Comparison of ENCODE assay signal across 2 cellular contexts in the genomic region with DNA sequence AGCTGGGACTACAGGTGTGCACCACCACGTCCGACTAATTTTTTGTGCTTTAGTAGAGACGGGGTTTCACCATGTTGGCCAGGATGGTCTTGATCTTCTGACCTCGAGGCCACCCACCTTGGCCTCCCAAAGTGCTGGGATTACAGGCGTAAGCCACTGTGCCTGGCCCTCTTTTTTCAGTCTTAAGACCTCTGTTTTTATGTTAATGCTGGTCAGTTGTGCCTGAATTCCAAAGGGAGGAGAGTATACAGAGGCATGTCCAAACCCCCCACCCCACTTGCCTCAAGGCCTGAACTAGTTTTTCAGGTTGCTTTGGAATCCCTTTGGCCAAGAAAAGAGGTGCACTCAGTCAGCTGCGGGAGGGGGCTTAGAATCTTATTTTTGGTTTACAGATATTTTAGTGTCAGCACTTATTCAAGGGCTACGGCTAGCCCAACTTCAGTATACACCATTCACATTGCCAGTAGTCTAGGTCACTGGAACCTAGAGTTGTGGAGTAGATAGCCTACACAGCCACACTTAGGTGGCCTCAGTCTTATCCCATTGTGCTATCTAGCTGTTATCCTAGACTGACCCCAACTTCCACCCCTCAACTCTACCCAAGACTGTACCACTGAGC.
A peak's percentile ranks its signal among the peaks of the same experiment; 100 is the strongest.
TF ChIP-seq lines count a peak whose summit lies in the region.

No MANE protein-coding gene starts in this region.

TF ChIP-seq in GM23338, 12 proteins besides CTCF, POLR2A, EP300 and RAD21 (continued from another document):
- TF ChIP-seq, protein P1, sequence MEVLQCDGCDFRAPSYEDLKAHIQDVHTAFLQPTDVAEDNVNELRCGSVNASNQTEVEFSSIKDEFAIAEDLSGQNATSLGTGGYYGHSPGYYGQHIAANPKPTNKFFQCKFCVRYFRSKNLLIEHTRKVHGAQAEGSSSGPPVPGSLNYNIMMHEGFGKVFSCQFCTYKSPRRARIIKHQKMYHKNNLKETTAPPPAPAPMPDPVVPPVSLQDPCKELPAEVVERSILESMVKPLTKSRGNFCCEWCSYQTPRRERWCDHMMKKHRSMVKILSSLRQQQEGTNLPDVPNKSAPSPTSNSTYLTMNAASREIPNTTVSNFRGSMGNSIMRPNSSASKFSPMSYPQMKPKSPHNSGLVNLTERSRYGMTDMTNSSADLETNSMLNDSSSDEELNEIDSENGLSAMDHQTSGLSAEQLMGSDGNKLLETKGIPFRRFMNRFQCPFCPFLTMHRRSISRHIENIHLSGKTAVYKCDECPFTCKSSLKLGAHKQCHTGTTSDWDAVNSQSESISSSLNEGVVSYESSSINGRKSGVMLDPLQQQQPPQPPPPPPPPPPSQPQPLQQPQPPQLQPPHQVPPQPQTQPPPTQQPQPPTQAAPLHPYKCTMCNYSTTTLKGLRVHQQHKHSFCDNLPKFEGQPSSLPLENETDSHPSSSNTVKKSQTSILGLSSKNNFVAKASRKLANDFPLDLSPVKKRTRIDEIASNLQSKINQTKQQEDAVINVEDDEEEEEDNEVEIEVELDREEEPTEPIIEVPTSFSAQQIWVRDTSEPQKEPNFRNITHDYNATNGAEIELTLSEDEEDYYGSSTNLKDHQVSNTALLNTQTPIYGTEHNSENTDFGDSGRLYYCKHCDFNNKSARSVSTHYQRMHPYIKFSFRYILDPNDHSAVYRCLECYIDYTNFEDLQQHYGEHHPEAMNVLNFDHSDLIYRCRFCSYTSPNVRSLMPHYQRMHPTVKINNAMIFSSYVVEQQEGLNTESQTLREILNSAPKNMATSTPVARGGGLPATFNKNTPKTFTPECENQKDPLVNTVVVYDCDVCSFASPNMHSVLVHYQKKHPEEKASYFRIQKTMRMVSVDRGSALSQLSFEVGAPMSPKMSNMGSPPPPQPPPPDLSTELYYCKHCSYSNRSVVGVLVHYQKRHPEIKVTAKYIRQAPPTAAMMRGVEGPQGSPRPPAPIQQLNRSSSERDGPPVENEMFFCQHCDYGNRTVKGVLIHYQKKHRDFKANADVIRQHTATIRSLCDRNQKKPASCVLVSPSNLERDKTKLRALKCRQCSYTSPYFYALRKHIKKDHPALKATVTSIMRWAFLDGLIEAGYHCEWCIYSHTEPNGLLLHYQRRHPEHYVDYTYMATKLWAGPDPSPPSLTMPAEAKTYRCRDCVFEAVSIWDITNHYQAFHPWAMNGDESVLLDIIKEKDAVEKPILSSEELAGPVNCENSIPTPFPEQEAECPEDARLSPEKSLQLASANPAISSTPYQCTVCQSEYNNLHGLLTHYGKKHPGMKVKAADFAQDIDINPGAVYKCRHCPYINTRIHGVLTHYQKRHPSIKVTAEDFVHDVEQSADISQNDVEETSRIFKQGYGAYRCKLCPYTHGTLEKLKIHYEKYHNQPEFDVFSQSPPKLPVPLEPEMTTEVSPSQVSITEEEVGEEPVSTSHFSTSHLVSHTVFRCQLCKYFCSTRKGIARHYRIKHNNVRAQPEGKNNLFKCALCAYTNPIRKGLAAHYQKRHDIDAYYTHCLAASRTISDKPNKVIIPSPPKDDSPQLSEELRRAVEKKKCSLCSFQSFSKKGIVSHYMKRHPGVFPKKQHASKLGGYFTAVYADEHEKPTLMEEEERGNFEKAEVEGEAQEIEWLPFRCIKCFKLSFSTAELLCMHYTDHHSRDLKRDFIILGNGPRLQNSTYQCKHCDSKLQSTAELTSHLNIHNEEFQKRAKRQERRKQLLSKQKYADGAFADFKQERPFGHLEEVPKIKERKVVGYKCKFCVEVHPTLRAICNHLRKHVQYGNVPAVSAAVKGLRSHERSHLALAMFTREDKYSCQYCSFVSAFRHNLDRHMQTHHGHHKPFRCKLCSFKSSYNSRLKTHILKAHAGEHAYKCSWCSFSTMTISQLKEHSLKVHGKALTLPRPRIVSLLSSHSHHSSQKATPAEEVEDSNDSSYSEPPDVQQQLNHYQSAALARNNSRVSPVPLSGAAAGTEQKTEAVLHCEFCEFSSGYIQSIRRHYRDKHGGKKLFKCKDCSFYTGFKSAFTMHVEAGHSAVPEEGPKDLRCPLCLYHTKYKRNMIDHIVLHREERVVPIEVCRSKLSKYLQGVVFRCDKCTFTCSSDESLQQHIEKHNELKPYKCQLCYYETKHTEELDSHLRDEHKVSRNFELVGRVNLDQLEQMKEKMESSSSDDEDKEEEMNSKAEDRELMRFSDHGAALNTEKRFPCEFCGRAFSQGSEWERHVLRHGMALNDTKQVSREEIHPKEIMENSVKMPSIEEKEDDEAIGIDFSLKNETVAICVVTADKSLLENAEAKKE (CRISPR knock-in tag; IDR thresholded peaks at IDR 0.05), result peak; percentile 77; the same call in 1 of the 2 replicates

TF ChIP-seq in WTC11, 78 proteins besides CTCF, POLR2A, EP300 and RAD21 (continued from another document and continues in another):
- TF ChIP-seq, protein P2, sequence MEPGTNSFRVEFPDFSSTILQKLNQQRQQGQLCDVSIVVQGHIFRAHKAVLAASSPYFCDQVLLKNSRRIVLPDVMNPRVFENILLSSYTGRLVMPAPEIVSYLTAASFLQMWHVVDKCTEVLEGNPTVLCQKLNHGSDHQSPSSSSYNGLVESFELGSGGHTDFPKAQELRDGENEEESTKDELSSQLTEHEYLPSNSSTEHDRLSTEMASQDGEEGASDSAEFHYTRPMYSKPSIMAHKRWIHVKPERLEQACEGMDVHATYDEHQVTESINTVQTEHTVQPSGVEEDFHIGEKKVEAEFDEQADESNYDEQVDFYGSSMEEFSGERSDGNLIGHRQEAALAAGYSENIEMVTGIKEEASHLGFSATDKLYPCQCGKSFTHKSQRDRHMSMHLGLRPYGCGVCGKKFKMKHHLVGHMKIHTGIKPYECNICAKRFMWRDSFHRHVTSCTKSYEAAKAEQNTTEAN (CRISPR knock-in tag; IDR thresholded peaks at IDR 0.05), result no peak
- TF ChIP-seq FOXJ3 (CRISPR knock-in tag; IDR thresholded peaks at IDR 0.05; ENCODE audit: borderline replicate concordance) (no peak), SMAD3 (CRISPR knock-in tag; IDR thresholded peaks at IDR 0.05; ENCODE audit: borderline replicate concordance) (no peak; the same call in 1 of the 2 replicates), ZNF671 (CRISPR knock-in tag; IDR thresholded peaks at IDR 0.05) (no peak), ZNF423 (CRISPR knock-in tag; IDR thresholded peaks at IDR 0.05) (no peak)
- TF ChIP-seq, protein P3, sequence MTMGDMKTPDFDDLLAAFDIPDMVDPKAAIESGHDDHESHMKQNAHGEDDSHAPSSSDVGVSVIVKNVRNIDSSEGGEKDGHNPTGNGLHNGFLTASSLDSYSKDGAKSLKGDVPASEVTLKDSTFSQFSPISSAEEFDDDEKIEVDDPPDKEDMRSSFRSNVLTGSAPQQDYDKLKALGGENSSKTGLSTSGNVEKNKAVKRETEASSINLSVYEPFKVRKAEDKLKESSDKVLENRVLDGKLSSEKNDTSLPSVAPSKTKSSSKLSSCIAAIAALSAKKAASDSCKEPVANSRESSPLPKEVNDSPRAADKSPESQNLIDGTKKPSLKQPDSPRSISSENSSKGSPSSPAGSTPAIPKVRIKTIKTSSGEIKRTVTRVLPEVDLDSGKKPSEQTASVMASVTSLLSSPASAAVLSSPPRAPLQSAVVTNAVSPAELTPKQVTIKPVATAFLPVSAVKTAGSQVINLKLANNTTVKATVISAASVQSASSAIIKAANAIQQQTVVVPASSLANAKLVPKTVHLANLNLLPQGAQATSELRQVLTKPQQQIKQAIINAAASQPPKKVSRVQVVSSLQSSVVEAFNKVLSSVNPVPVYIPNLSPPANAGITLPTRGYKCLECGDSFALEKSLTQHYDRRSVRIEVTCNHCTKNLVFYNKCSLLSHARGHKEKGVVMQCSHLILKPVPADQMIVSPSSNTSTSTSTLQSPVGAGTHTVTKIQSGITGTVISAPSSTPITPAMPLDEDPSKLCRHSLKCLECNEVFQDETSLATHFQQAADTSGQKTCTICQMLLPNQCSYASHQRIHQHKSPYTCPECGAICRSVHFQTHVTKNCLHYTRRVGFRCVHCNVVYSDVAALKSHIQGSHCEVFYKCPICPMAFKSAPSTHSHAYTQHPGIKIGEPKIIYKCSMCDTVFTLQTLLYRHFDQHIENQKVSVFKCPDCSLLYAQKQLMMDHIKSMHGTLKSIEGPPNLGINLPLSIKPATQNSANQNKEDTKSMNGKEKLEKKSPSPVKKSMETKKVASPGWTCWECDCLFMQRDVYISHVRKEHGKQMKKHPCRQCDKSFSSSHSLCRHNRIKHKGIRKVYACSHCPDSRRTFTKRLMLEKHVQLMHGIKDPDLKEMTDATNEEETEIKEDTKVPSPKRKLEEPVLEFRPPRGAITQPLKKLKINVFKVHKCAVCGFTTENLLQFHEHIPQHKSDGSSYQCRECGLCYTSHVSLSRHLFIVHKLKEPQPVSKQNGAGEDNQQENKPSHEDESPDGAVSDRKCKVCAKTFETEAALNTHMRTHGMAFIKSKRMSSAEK (CRISPR knock-in tag; IDR thresholded peaks at IDR 0.05; ENCODE audit: borderline replicate concordance), result no peak
- TF ChIP-seq, protein P4, sequence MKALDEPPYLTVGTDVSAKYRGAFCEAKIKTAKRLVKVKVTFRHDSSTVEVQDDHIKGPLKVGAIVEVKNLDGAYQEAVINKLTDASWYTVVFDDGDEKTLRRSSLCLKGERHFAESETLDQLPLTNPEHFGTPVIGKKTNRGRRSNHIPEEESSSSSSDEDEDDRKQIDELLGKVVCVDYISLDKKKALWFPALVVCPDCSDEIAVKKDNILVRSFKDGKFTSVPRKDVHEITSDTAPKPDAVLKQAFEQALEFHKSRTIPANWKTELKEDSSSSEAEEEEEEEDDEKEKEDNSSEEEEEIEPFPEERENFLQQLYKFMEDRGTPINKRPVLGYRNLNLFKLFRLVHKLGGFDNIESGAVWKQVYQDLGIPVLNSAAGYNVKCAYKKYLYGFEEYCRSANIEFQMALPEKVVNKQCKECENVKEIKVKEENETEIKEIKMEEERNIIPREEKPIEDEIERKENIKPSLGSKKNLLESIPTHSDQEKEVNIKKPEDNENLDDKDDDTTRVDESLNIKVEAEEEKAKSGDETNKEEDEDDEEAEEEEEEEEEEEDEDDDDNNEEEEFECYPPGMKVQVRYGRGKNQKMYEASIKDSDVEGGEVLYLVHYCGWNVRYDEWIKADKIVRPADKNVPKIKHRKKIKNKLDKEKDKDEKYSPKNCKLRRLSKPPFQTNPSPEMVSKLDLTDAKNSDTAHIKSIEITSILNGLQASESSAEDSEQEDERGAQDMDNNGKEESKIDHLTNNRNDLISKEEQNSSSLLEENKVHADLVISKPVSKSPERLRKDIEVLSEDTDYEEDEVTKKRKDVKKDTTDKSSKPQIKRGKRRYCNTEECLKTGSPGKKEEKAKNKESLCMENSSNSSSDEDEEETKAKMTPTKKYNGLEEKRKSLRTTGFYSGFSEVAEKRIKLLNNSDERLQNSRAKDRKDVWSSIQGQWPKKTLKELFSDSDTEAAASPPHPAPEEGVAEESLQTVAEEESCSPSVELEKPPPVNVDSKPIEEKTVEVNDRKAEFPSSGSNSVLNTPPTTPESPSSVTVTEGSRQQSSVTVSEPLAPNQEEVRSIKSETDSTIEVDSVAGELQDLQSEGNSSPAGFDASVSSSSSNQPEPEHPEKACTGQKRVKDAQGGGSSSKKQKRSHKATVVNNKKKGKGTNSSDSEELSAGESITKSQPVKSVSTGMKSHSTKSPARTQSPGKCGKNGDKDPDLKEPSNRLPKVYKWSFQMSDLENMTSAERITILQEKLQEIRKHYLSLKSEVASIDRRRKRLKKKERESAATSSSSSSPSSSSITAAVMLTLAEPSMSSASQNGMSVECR (CRISPR knock-in tag; IDR thresholded peaks at IDR 0.05; ENCODE audit: borderline replicate concordance), result no peak
- TF ChIP-seq, protein P5, sequence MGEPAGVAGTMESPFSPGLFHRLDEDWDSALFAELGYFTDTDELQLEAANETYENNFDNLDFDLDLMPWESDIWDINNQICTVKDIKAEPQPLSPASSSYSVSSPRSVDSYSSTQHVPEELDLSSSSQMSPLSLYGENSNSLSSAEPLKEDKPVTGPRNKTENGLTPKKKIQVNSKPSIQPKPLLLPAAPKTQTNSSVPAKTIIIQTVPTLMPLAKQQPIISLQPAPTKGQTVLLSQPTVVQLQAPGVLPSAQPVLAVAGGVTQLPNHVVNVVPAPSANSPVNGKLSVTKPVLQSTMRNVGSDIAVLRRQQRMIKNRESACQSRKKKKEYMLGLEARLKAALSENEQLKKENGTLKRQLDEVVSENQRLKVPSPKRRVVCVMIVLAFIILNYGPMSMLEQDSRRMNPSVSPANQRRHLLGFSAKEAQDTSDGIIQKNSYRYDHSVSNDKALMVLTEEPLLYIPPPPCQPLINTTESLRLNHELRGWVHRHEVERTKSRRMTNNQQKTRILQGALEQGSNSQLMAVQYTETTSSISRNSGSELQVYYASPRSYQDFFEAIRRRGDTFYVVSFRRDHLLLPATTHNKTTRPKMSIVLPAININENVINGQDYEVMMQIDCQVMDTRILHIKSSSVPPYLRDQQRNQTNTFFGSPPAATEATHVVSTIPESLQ (CRISPR knock-in tag; IDR thresholded peaks at IDR 0.05), result no peak
- TF ChIP-seq, protein P6, sequence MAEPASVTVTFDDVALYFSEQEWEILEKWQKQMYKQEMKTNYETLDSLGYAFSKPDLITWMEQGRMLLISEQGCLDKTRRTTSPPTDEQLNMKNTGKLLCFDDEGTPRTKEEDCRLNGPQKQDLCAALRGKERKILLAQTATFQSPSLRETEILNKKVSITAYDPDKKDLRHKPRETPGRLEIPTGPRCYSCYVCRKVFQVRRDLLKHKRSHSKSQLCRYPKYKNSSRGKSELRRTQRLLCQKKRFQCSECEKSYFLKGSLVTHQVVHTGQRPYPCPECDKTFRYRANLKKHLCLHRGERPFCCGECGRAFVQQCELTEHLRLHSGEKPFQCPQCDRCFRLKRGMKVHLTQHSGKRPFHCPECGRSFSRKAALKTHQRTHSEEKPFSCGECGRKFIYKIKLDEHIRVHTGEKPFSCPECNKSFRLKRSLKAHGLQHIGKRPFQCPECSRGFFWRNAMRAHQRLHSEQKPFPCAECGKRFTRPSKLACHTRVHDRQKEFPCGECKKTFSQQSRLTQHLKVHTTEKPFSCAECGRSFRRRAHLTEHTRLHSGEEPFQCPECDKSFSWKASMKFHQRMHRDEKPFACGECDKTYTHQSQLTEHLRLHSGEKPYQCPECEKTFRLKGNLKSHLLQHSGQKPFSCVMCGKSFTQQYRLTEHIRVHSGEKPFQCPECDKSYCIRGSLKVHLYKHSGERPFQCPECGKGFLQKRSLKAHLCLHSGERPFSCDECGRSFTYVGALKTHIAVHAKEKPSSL (CRISPR knock-in tag; conservative IDR thresholded peaks at IDR 0.05), result no peak
- TF ChIP-seq, protein P7, sequence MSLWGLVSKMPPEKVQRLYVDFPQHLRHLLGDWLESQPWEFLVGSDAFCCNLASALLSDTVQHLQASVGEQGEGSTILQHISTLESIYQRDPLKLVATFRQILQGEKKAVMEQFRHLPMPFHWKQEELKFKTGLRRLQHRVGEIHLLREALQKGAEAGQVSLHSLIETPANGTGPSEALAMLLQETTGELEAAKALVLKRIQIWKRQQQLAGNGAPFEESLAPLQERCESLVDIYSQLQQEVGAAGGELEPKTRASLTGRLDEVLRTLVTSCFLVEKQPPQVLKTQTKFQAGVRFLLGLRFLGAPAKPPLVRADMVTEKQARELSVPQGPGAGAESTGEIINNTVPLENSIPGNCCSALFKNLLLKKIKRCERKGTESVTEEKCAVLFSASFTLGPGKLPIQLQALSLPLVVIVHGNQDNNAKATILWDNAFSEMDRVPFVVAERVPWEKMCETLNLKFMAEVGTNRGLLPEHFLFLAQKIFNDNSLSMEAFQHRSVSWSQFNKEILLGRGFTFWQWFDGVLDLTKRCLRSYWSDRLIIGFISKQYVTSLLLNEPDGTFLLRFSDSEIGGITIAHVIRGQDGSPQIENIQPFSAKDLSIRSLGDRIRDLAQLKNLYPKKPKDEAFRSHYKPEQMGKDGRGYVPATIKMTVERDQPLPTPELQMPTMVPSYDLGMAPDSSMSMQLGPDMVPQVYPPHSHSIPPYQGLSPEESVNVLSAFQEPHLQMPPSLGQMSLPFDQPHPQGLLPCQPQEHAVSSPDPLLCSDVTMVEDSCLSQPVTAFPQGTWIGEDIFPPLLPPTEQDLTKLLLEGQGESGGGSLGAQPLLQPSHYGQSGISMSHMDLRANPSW (CRISPR knock-in tag; conservative IDR thresholded peaks at IDR 0.05; ENCODE audit: low read depth), result no peak
- TF ChIP-seq, protein P8, sequence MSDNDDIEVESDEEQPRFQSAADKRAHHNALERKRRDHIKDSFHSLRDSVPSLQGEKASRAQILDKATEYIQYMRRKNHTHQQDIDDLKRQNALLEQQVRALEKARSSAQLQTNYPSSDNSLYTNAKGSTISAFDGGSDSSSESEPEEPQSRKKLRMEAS (CRISPR knock-in tag; IDR thresholded peaks at IDR 0.05), result no peak
